15 cellular contexts compared by ENCODE assay signal in genomic region chr5:72723584-72723983, GRCh38.
"Had no signal": no experiment of that assay in that cellular context is flagged by ENCODE, and none has a peak within 500 bp of the region (broad histone marks: within the 10 kb centered on the region; RNA-seq: fewer than 3 reads in every experiment).

No MANE protein-coding gene starts in this region.

- DNase-seq: activated B cell treated with CpG ODN at 0.5 μM for 24 hours; activated CD4-positive, alpha-beta T cell treated with anti-CD3 and anti-CD28 coated beads, Interleukin-2, amount 10 ng/mL, durations not matched to agents 24 days and 14 days; activated CD8-positive, alpha-beta memory T cell treated with anti-CD3 and anti-CD28 coated beads, Interleukin-2, amount 50 U/mL, for 48 hours; activated gamma-delta T cell; activated T-cell treated with anti-CD3 and anti-CD28 coated beads, Interleukin-2, amount 50 U/mL, for 72 hours; amniotic stem cell; body of pancreas; left lung; mucosa of descending colon; naive thymus-derived CD4-positive, alpha-beta T cell; pancreas; stimulated activated CD4-positive, alpha-beta T cell treated with anti-CD3 and anti-CD28 coated beads, Interleukin-12 subunit alpha, Interleukin-12 subunit beta, amount 100 ng/mL, for 4 hours; stimulated activated CD4-positive, alpha-beta T cell treated with anti-CD3 and anti-CD28 coated beads, Interleukin-2, amount 100 ng/mL, for 24 hours had no signal

- H3K4me1 ChIP-seq: left lung, pancreas had no signal

- H3K36me3 ChIP-seq: left lung, pancreas had no signal

- H3K27me3 ChIP-seq: body of pancreas, left lung, pancreas had no signal

- ATAC-seq: activated T-cell treated with anti-CD3 and anti-CD28 coated beads, Interleukin-2, amount 50 U/mL, for 72 hours; body of pancreas; left lung; mucosa of descending colon; naive thymus-derived CD4-positive, alpha-beta T cell; pancreas; stimulated activated memory B cell treated with anti-CD40 and anti-IgM and Interleukin-4, amounts not matched to agents 10 μg/mL and 1 μg/mL and 100 μg/mL, for 72 hours had no signal

- H3K4me3 ChIP-seq: body of pancreas, coronary artery, left lung, mucosa of descending colon, pancreas had no signal

- H3K27ac ChIP-seq: body of pancreas, coronary artery, left lung, pancreas had no signal

- H3K9me3 ChIP-seq: body of pancreas, left lung, mucosa of descending colon, pancreas had no signal
